In genomic region chr10:114486938-114487814, GRCh38 we compare ENCODE assay signal across 14 cellular contexts.
A peak's percentile ranks its signal among the peaks of the same experiment; 100 is the strongest.
DNase-seq lines count a peak whose midpoint lies in the region; ATAC-seq and TF ChIP-seq lines count a peak whose summit lies in the region.
"Had no signal": no experiment of that assay in that cellular context is flagged by ENCODE, and none has a peak within 500 bp of the region (broad histone marks: within the 10 kb centered on the region; RNA-seq: fewer than 3 reads in every experiment).

No MANE protein-coding gene starts in this region.

- H3K9me3 ChIP-seq in OCI-LY7 (ENCODE audit: low read length) (no peaks in the 10 kb centered on the region), vagina (no peaks in the 10 kb centered on the region), Peyer's patch (no peaks in the 10 kb centered on the region)
- H3K9me3 ChIP-seq: body of pancreas had no signal

- H2AFZ ChIP-seq in OCI-LY7 (ENCODE audit: low read length) = no peak overlapping the region

- H3K27ac Mint-ChIP-seq in stimulated activated naive CD8-positive, alpha-beta T cell treated with anti-CD3 and anti-CD28 coated beads, Interleukin-15, amount 100 ng/mL, for 72 hours = no peak overlapping the region

- H3K4me3 ChIP-seq in OCI-LY7 (ENCODE audit: low read depth, low read length, poor library complexity, severe bottlenecking) = no peak overlapping the region
- H3K4me3 ChIP-seq in vagina = no peak overlapping the region
- no peak overlapping the region for H3K4me3 ChIP-seq in Peyer's patch
- H3K4me3 ChIP-seq: body of pancreas had no signal

- CTCF ChIA-PET in OCI-LY7 (lab: Charles Lee; ENCODE audit: unreplicated experiment) = interaction anchor here (0.6 kb wide), 2 partner anchors 36 to 40 kb away, joined by 3 read pairs; no protein-coding TSS in a partner anchor

- H3K27me3 ChIP-seq in vagina (no peaks in the 10 kb centered on the region), Peyer's patch (no peaks in the 10 kb centered on the region)
- H3K27me3 ChIP-seq: body of pancreas had no signal

- no peak overlapping the region for H3K4me3 Mint-ChIP-seq in stimulated activated naive CD8-positive, alpha-beta T cell treated with anti-CD3 and anti-CD28 coated beads, Interleukin-15, amount 100 ng/mL, for 72 hours

- peak; percentile 53 for ATAC-seq in stimulated activated naive CD8-positive, alpha-beta T cell treated with anti-CD3 and anti-CD28 coated beads, Interleukin-15, Interleukin-2, amounts not matched to agents 100 U/mL and 50 U/mL, for 24 hours
- ATAC-seq in stimulated activated naive CD8-positive, alpha-beta T cell treated with anti-CD3 and anti-CD28 coated beads, Interleukin-15, amount 100 ng/mL, for 72 hours = no peak
- ATAC-seq in GM21390 (IDR thresholded peaks at IDR 0.05; ENCODE audit: unreplicated experiment) (no peak), HG02610 (IDR thresholded peaks at IDR 0.05; ENCODE audit: unreplicated experiment) (no peak)
- ATAC-seq: body of pancreas had no signal

- no peak for TF ChIP-seq POLR2A in erythroblast (IDR thresholded peaks at IDR 0.05; ENCODE audit: low read length)
- no peak for TF ChIP-seq POLR2A in vagina (IDR thresholded peaks at IDR 0.05)
- TF ChIP-seq POLR2A in Peyer's patch (IDR thresholded peaks at IDR 0.05) = no peak

- peaks cover 48% of the 10 kb centered on the region for H3K79me2 ChIP-seq in OCI-LY7 (ENCODE audit: insufficient read depth, low read depth, low read length)

- H3K9me2 ChIP-seq in OCI-LY7 (ENCODE audit: insufficient read depth, low read length) = no peaks in the 10 kb centered on the region

- H3K27ac ChIP-seq in OCI-LY7 (ENCODE audit: low read depth, low read length, poor library complexity, severe bottlenecking) = no peak overlapping the region
- peak overlapping the region; percentile 81 for H3K27ac ChIP-seq in vagina
- no peak overlapping the region for H3K27ac ChIP-seq in Peyer's patch
- H3K27ac ChIP-seq: body of pancreas, WERI-Rb-1 had no signal

- H3K4me1 Mint-ChIP-seq in stimulated activated naive CD8-positive, alpha-beta T cell treated with anti-CD3 and anti-CD28 coated beads, Interleukin-15, amount 100 ng/mL, for 72 hours = peaks cover 65% of the 10 kb centered on the region

- POLR2A ChIA-PET in OCI-LY7 (lab: Charles Lee) = interaction anchor here (0.8 to 2.4 kb wide), 6 partner anchors 10 to 58 kb away, joined by 3 to 10 read pairs (median 4); no protein-coding TSS in a partner anchor

- no peaks in the 10 kb centered on the region for H3K27me3 Mint-ChIP-seq in stimulated activated naive CD8-positive, alpha-beta T cell treated with anti-CD3 and anti-CD28 coated beads, Interleukin-15, amount 100 ng/mL, for 72 hours

- H3K4me1 ChIP-seq in OCI-LY7 (ENCODE audit: insufficient read depth, low read length, poor library complexity, severe bottlenecking) (peaks cover 51% of the 10 kb centered on the region), vagina (peaks cover 40% of the 10 kb centered on the region), Peyer's patch (peaks cover 0 to 7% (median 3%) of the 10 kb centered on the region in 4 donors)
- H3K4me1 ChIP-seq: body of pancreas had no signal

- TF ChIP-seq CTCF in OCI-LY7 (conservative IDR thresholded peaks at IDR 0.05; ENCODE audit: low read length) (peak; percentile 73), vagina (IDR thresholded peaks at IDR 0.05) (no peak), Peyer's patch (IDR thresholded peaks at IDR 0.05) (no peak)

- peaks cover 89% of the 10 kb centered on the region for H3K36me3 ChIP-seq in OCI-LY7 (ENCODE audit: insufficient read depth, low read length)
- H3K36me3 ChIP-seq in vagina = peaks cover 0 to 7% of the 10 kb centered on the region in 2 donors
- H3K36me3 ChIP-seq in Peyer's patch = peaks cover 0 to 44% (median 0%) of the 10 kb centered on the region in 3 donors
- H3K36me3 ChIP-seq: WERI-Rb-1 had no signal

- no peak for DNase-seq in stimulated activated naive CD8-positive, alpha-beta T cell treated with anti-CD3 and anti-CD28 coated beads, Interleukin-15, Interleukin-2, amounts not matched to agents 100 U/mL and 50 U/mL, for 24 hours
- DNase-seq in stimulated activated naive CD8-positive, alpha-beta T cell treated with anti-CD3 and anti-CD28 coated beads, Interleukin-15, amount 100 ng/mL, for 72 hours = no peak
- DNase-seq in OCI-LY7 (ENCODE audit: low spot score) = no peak
- peak; percentile 9 to 40 for DNase-seq in erythroblast (lab: John Stamatoyannopoulos, UW)
- DNase-seq in vagina (ENCODE audit: extremely low spot score in 2 of 2) = no peak
- DNase-seq in Peyer's patch = no peak
- DNase-seq: body of pancreas; foreskin melanocyte; Kasumi-1; NK-92 treated with Interleukin-12 subunit alpha and Interleukin-12 subunit beta, amount 100 ng/mL, for 24 hours; stimulated activated CD4-positive, alpha-beta T cell treated with anti-CD3 and anti-CD28 coated beads, Interleukin-4, amount 100 ng/mL, for 1 hour; WERI-Rb-1 had no signal

- H3K4me2 ChIP-seq in OCI-LY7 (ENCODE audit: low read length) = 0 out of 2 replicates have a peak overlapping the region, but pooled peaks have one; percentile 4

- H4K20me1 ChIP-seq in OCI-LY7 (ENCODE audit: insufficient read depth, low read length) = no peaks in the 10 kb centered on the region

- H3K9me3 Mint-ChIP-seq in stimulated activated naive CD8-positive, alpha-beta T cell treated with anti-CD3 and anti-CD28 coated beads, Interleukin-15, amount 100 ng/mL, for 72 hours = peaks cover 0 to 5% of the 10 kb centered on the region in 2 donors

- intact Hi-C loops in OCI-LY7 (cut with micrococcal nuclease; ENCODE audit: unreplicated experiment) = no loop called here
- intact Hi-C loops in vagina (cut with DNase I) = no loop called here

- no TSS peak for BruUV-seq in OCI-LY7 (replicated peaks; lab: Mats Ljungman, UMichigan)

Comparison
In these comparisons a context has a peak if more than half of its experiments do, and no peak if none do; other contexts are left out.
1. DNase-seq: peak in erythroblast (2 of 2); none in stimulated activated naive CD8-positive, alpha-beta T cell treated with anti-CD3 and anti-CD28 coated beads, Interleukin-15, Interleukin-2, amounts not matched to agents 100 U/mL and 50 U/mL, for 24 hours (single experiment), stimulated activated naive CD8-positive, alpha-beta T cell treated with anti-CD3 and anti-CD28 coated beads, Interleukin-15, amount 100 ng/mL, for 72 hours (0 of 2), OCI-LY7 (single experiment), vagina (0 of 2) and Peyer's patch (0 of 3).